In the genomic region with DNA sequence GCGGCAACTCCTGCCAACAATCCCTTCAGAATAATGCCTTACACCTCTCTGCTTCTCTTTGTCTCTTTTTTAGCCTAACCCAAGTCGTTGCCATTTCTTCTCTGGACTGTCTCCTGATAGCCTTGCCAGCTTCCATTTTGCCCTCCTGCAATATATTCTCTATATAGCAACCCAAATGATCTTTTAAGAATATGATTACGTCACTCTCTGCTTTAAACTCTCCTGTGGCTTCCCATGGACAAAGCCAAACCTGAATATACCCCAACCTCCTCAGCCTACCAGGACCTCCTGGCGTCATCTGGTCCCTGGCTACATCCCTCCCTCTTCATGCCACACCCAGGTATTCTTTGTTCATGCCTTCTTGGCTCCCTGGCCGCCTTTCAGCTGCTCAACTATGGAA, we compare ENCODE assay signal across 1 cellular context.
TF ChIP-seq lines count a peak whose summit lies in the region.

No MANE protein-coding gene starts in this region.

TF ChIP-seq in HepG2, 621 proteins besides CTCF, POLR2A, EP300 and RAD21:
- TF ChIP-seq ATF7 (IDR thresholded peaks at IDR 0.05): peak; percentile 96
- TF ChIP-seq ATF7 (CRISPR knock-in tag; IDR thresholded peaks at IDR 0.05): no peak
- TF ChIP-seq TGIF2 (CRISPR knock-in tag; IDR thresholded peaks at IDR 0.05): no peak
- peak; percentile 77 for TF ChIP-seq CREB1 (IDR thresholded peaks at IDR 0.05)
- TF ChIP-seq CREB1 (CRISPR knock-in tag; IDR thresholded peaks at IDR 0.05): no peak
